10 cellular contexts compared by ENCODE assay signal in the genomic region with DNA sequence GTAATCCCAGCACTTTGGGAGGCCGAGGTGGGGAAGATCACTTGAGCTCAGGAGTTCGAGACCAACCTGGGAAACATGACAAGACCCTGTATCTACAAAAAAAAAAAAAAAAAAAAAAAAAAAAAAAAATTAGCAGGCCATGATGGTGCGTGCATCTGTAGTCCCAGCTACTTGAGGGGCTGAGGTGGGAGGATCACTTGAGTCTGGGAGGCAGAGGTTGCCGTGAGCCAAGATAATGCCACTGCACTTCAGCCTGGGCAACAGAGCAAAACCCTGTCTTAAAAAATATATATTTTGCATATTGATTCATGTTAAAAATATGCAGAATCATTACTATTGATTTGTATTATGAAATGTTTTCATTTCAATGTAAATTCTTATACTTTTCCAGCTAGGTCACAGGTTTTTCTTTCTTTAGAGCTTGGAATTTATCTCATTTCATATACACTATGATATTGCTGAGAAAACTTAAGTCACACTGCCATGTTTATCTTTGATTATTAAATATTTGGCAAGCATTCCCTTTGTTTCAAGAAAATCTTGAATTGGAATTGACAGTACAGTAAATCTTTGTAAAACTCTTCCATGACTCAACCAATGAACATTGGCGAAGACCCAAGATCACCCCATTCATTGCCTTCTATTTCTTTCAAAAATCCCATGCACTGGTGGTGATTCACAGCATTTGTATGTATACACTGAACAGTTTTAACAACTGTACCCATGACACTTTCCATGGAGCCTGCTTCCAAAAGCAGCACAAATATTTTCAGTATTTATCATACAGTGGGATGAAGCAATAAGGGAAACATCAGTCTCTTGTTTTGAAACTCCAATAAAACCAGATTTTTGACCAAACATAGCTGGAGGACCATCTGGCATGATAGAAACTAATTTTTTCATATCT.
DNase-seq lines count a peak whose midpoint lies in the region; ATAC-seq and TF ChIP-seq lines count a peak whose summit lies in the region.
"Had no signal": no experiment of that assay in that cellular context is flagged by ENCODE, and none has a peak within 500 bp of the region (broad histone marks: within the 10 kb centered on the region; RNA-seq: fewer than 3 reads in every experiment).

No MANE protein-coding gene starts in this region.

- H3K36me3 ChIP-seq in rectal smooth muscle tissue (ENCODE audit: control insufficient read depth, insufficient read depth, low read length), result no peaks in the 10 kb centered on the region

- peaks cover 3% of the 10 kb centered on the region for H3K4me1 ChIP-seq in rectal smooth muscle tissue (ENCODE audit: control insufficient read depth, insufficient read depth, low read length)

- POLR2A ChIA-PET in RWPE1 (lab: Yijun Ruan, JAX; ENCODE audit: low non-redundant PET), result no interaction called here
- POLR2A ChIA-PET in naive thymus-derived CD8-positive, alpha-beta T cell (lab: Charles Lee), result no interaction called here

- H3K27ac ChIP-seq in RWPE1 (peak overlapping the region; percentile 87), rectal smooth muscle tissue (ENCODE audit: low read depth, low read length) (peak overlapping the region; percentile 6)

- H3K36me3 Mint-ChIP-seq in naive thymus-derived CD8-positive, alpha-beta T cell, result no peaks in the 10 kb centered on the region
- H3K36me3 Mint-ChIP-seq: activated naive CD4-positive, alpha-beta T cell treated with anti-CD3 and anti-CD28 coated beads, Interleukin-2, amount 50 U/mL, for 72 hours; T-cell had no signal

- no peak overlapping the region for H3K4me3 ChIP-seq in fibroblast of mammary gland (ENCODE audit: control insufficient read depth, low read depth, low read length)
- no peak overlapping the region for H3K4me3 ChIP-seq in rectal smooth muscle tissue (ENCODE audit: low read length)

- TF ChIP-seq CTCF in RWPE1 (conservative IDR thresholded peaks at IDR 0.05; ENCODE audit: low read depth) (no peak), fibroblast of mammary gland (conservative IDR thresholded peaks at IDR 0.05; ENCODE audit: control insufficient read depth, insufficient read depth, low read depth, low read length) (no peak)

- peaks cover 0 to 3% (median 0%) of the 10 kb centered on the region in 4 donors for H3K4me1 Mint-ChIP-seq in naive thymus-derived CD8-positive, alpha-beta T cell
- H3K4me1 Mint-ChIP-seq: T-cell had no signal

- no peak overlapping the region for H3K4me3 Mint-ChIP-seq in naive thymus-derived CD8-positive, alpha-beta T cell
- H3K4me3 Mint-ChIP-seq: T-cell had no signal

- peaks cover 0 to 1% (median 0%) of the 10 kb centered on the region in 9 donors for H3K9me3 Mint-ChIP-seq in naive thymus-derived CD8-positive, alpha-beta T cell
- H3K9me3 Mint-ChIP-seq: activated naive CD4-positive, alpha-beta T cell treated with anti-CD3 and anti-CD28 coated beads, Interleukin-2, amount 50 U/mL, for 72 hours; T-cell had no signal

- DNase-seq in ELR (ENCODE audit: low read depth), result peak; percentile 100
- peak; percentile 95 for DNase-seq in RWPE1 (ENCODE audit: low spot score)
- DNase-seq in fibroblast of mammary gland (ENCODE audit: low read depth), result peak; percentile 100
- DNase-seq in activated CD4-positive, alpha-beta T cell treated with anti-CD3 and anti-CD28 coated beads for 1 hour, result no peak
- no peak for DNase-seq in activated naive CD4-positive, alpha-beta T cell (lab: John Stamatoyannopoulos, UW)
- DNase-seq in naive thymus-derived CD8-positive, alpha-beta T cell, result no peak
- DNase-seq: T-cell had no signal

- no peak overlapping the region for H3K27ac Mint-ChIP-seq in naive thymus-derived CD8-positive, alpha-beta T cell
- H3K27ac Mint-ChIP-seq: activated naive CD4-positive, alpha-beta T cell treated with anti-CD3 and anti-CD28 coated beads, Interleukin-2, amount 50 U/mL, for 72 hours; T-cell had no signal

- no peaks in the 10 kb centered on the region for H3K27me3 ChIP-seq in rectal smooth muscle tissue (ENCODE audit: control insufficient read depth, insufficient read depth, low read length)

- ATAC-seq in GM21381 (IDR thresholded peaks at IDR 0.05; ENCODE audit: unreplicated experiment), result no peak
- no peak for ATAC-seq in naive thymus-derived CD8-positive, alpha-beta T cell
- ATAC-seq: activated naive CD4-positive, alpha-beta T cell treated with anti-CD3 and anti-CD28 coated beads, Interleukin-2, amount 50 U/mL, for 72 hours; T-cell had no signal

- CTCF ChIA-PET in RWPE1 (lab: Yijun Ruan, JAX), result interaction anchor here (0.6 kb wide), 1 partner anchor 107 kb away, joined by 3 read pairs; a partner anchor contains a TSS

- no peak overlapping the region for H3K9ac ChIP-seq in rectal smooth muscle tissue (ENCODE audit: low read length)

- H3K27me3 Mint-ChIP-seq in naive thymus-derived CD8-positive, alpha-beta T cell, result peaks cover 13 to 23% (median 14%) of the 10 kb centered on the region in 5 donors

Comparison
In these comparisons a context has a peak if more than half of its experiments do, and no peak if none do; other contexts are left out.
1. DNase-seq: peak in ELR (single experiment), RWPE1 (single experiment) and fibroblast of mammary gland (single experiment); none in activated CD4-positive, alpha-beta T cell treated with anti-CD3 and anti-CD28 coated beads for 1 hour (single experiment), activated naive CD4-positive, alpha-beta T cell (0 of 4) and naive thymus-derived CD8-positive, alpha-beta T cell (0 of 10).